ENCODE assay signal across 9 cellular contexts in the genomic region with DNA sequence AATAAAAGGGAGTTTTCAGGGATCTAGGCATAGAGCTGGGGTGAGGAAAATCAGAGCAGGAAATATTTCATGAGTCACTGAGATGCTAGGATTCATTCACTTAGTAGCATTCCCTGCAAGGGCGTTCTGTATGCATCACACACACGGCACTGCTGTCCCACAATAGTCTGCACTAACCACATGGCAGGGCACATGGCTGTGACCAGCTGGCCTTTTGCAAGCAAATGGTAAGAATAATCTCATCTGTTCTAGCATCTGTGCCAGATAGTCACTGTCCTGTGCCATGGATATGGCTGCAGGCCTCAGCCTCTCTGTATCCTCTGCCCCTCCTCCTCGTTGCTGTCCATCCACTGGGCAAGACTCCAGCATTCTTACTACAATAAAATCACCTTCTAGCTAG. TPM values are rescaled to one million over a fixed set of nuclear protein-coding genes. Genes with fewer than 3 reads are reported as not detected.
A peak's percentile ranks its signal among the peaks of the same experiment; 100 is the strongest.
DNase-seq lines count a peak whose midpoint lies in the region; ATAC-seq and TF ChIP-seq lines count a peak whose summit lies in the region.
"Had no signal": no experiment of that assay in that cellular context is flagged by ENCODE, and none has a peak within 500 bp of the region (broad histone marks: within the 10 kb centered on the region; RNA-seq: fewer than 3 reads in every experiment).

No MANE protein-coding gene starts in this region.

- H3K27ac Mint-ChIP-seq in endodermal cell, result no peak overlapping the region
- peak overlapping the region; percentile 70 for H3K27ac Mint-ChIP-seq in neural progenitor cell

- CTCF ChIA-PET in AG04449 (lab: Yijun Ruan, JAX), result interaction anchor here (1.0 to 1.7 kb wide), 5 partner anchors 9 to 39 kb away, joined by 3 to 8 read pairs (median 4); no protein-coding TSS in a partner anchor

- H3K27me3 ChIP-seq in MG63 (no peaks in the 10 kb centered on the region), endodermal cell (ENCODE audit: control insufficient read depth, insufficient read depth, low read length, poor library complexity, severe bottlenecking) (peaks cover 44% of the 10 kb centered on the region), neural progenitor cell (no peaks in the 10 kb centered on the region)

- no peak overlapping the region for H3K9ac ChIP-seq in endodermal cell (ENCODE audit: extremely low read depth, low read length, poor library complexity, severe bottlenecking)
- H3K9ac ChIP-seq in neural progenitor cell, result no peak overlapping the region

- peaks cover 47% of the 10 kb centered on the region for H3K79me2 ChIP-seq in neural progenitor cell (ENCODE audit: low read depth)

- no peak for TF ChIP-seq CTCF in AG04449 (IDR thresholded peaks at IDR 0.05; ENCODE audit: insufficient read depth, low read length, missing control alignments)
- no peak for TF ChIP-seq CTCF in endodermal cell (conservative IDR thresholded peaks at IDR 0.05)
- no peak for TF ChIP-seq CTCF in neural progenitor cell (IDR thresholded peaks at IDR 0.05)

- no peaks in the 10 kb centered on the region for H3K36me3 ChIP-seq in MG63
- H3K36me3 ChIP-seq in endodermal cell (ENCODE audit: control insufficient read depth, insufficient read depth, low read length), result no peaks in the 10 kb centered on the region
- H3K36me3 ChIP-seq in neural progenitor cell, result peaks cover 4% of the 10 kb centered on the region

- H3K27me3 Mint-ChIP-seq in endodermal cell (ENCODE audit: insufficient read depth) (peaks cover 13% of the 10 kb centered on the region), neural progenitor cell (ENCODE audit: insufficient read depth, low read depth) (peaks cover 2% of the 10 kb centered on the region)

- H3K4me3 Mint-ChIP-seq in endodermal cell (no peak overlapping the region), neural progenitor cell (no peak overlapping the region)

- WGBS in endodermal cell (ENCODE audit: insufficient coverage in 1 of 2, insufficient read length in 1 of 2), 2 experiments, result 91 to 96% methylated on average over 2 to 3 of the region's 3 CpGs

- DNase-seq in AG04449 (ENCODE audit: low read depth, low spot score) (peak; percentile 40), MG63 (peak; percentile 52), endodermal cell (no peak), neural progenitor cell (ENCODE audit: low spot score) (no peak), GF-D8 (lab: John Stamatoyannopoulos, UW) (no peak), SK-N-DZ (ENCODE audit: low spot score) (no peak)
- DNase-seq: KBM-7 had no signal

- H3K4me1 Mint-ChIP-seq in endodermal cell, result peaks cover 39% of the 10 kb centered on the region
- peaks cover 70% of the 10 kb centered on the region for H3K4me1 Mint-ChIP-seq in neural progenitor cell

- peaks cover 51% of the 10 kb centered on the region for H3F3A ChIP-seq in neural progenitor cell (ENCODE audit: low read depth)

- peaks cover 9% of the 10 kb centered on the region for H3K4me1 ChIP-seq in endodermal cell (ENCODE audit: control insufficient read depth, insufficient read depth, low read length)
- H3K4me1 ChIP-seq in neural progenitor cell, result peaks cover 48% of the 10 kb centered on the region

- no peaks in the 10 kb centered on the region for H3K9me3 ChIP-seq in MG63
- H3K9me3 ChIP-seq in endodermal cell (ENCODE audit: control insufficient read depth, low read length), result no peaks in the 10 kb centered on the region
- no peaks in the 10 kb centered on the region for H3K9me3 ChIP-seq in neural progenitor cell (ENCODE audit: low read depth)

- ATAC-seq in HG02588 (IDR thresholded peaks at IDR 0.05; ENCODE audit: unreplicated experiment) (no peak), HG02678 (IDR thresholded peaks at IDR 0.05; ENCODE audit: unreplicated experiment) (no peak)

- H3K9me3 Mint-ChIP-seq in endodermal cell (no peaks in the 10 kb centered on the region), neural progenitor cell (no peaks in the 10 kb centered on the region)

- POLR2A ChIA-PET in AG04449 (lab: Yijun Ruan, JAX), result interaction anchor here (0.6 to 1.2 kb wide), 3 partner anchors 17 to 83 kb away, joined by 3 to 5 read pairs (median 3); a partner anchor contains a TSS

- H3K36me3 Mint-ChIP-seq in endodermal cell (ENCODE audit: low read depth) (peaks cover 10% of the 10 kb centered on the region), neural progenitor cell (peaks cover 68% of the 10 kb centered on the region)

- no peak overlapping the region for H2AFZ ChIP-seq in neural progenitor cell (replicated peaks)

- no peak overlapping the region for H3K4me3 ChIP-seq in AG04449 (ENCODE audit: low read depth, low read length)
- no peak overlapping the region for H3K4me3 ChIP-seq in MG63
- H3K4me3 ChIP-seq in endodermal cell (ENCODE audit: low read length), result no peak overlapping the region
- no peak overlapping the region for H3K4me3 ChIP-seq in neural progenitor cell

- peak overlapping the region; percentile 67 for H3K27ac ChIP-seq in endodermal cell (ENCODE audit: low read depth, low read length)
- no peak overlapping the region for H3K27ac ChIP-seq in neural progenitor cell

- no peak overlapping the region for H3K4me2 ChIP-seq in neural progenitor cell

- peaks cover 73% of the 10 kb centered on the region for H4K20me1 ChIP-seq in neural progenitor cell (ENCODE audit: low read depth)

RNA-seq across cellular contexts. Expression of a gene that starts 37.8 kb away (rescaled TPM):
- 1.4 and 3.9 TPM in 2 replicates for total RNA-seq in MG63 (2014; rRNA removed; shearing (Covaris generic); ENCODE audit: low replicate concordance)
- 10 to 100 TPM in 1 of 2 donors, 1 to 10 TPM in 1; 9.8 to 12.3 TPM for total RNA-seq in endodermal cell
- polyA plus RNA-seq in endodermal cell (2013, experiment 1 of 2), result 207 TPM
- 163 TPM for polyA plus RNA-seq in endodermal cell (2013, experiment 2 of 2)
- 35.2 and 57.3 TPM in 2 replicates for total RNA-seq in neural progenitor cell (ENCODE audit: low replicate concordance)
- polyA plus RNA-seq in SK-N-DZ (2014; cell fraction: cytosol; rRNA removed), result 4.7 and 5.0 TPM in 2 replicates
- 7.2 and 11.3 TPM in 2 replicates for polyA plus RNA-seq in SK-N-DZ (2014; cell fraction: nucleus; rRNA removed)

Comparison
In these comparisons a context has a peak if more than half of its experiments do, and no peak if none do; other contexts are left out.
1. DNase-seq: peak in AG04449 (single experiment) and MG63 (single experiment); none in endodermal cell (single experiment), neural progenitor cell (single experiment), GF-D8 (single experiment) and SK-N-DZ (single experiment).